ENCODE assay signal across 8 cellular contexts in the genomic region with DNA sequence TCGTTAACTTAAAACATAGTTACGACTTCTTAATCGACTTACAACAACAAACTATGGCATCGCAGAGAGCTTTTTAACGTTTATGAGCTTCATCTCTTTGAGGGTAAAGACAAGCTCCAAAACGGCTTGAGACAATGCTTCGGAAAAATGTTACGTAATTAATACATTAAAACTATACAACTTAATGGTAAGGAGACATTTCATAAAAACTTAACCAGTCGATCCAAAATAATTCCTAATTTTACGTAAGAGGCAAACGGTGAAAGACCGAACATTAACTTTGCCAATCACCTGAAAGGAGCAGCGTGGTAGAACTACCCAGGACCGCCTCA. TPM values are rescaled to one million over a fixed set of nuclear protein-coding genes. Genes with fewer than 3 reads are reported as not detected.
DNase-seq lines count a peak whose midpoint lies in the region; ATAC-seq and TF ChIP-seq lines count a peak whose summit lies in the region.

No MANE protein-coding gene starts in this region.

- no peak overlapping the region for H4K91ac ChIP-seq in IMR-90 (ENCODE audit: insufficient read depth, low read depth, low read length)

- peak overlapping the region; percentile 55; the same call in 1 of the 2 replicates for H3K23ac ChIP-seq in IMR-90 (ENCODE audit: low read depth, low read length)

- H4K8ac ChIP-seq in IMR-90 (ENCODE audit: low read depth in 2 of 2, low read length in 2 of 2) = peak overlapping the region in 1 of 2 experiments; percentile 12; a peak in 1 of 4 replicates

- no peak overlapping the region for H3K18ac ChIP-seq in IMR-90 (ENCODE audit: low read depth, low read length)

- TF ChIP-seq CTCF in AG04449 (IDR thresholded peaks at IDR 0.05; ENCODE audit: insufficient read depth, low read length, missing control alignments) = no peak
- TF ChIP-seq CTCF in IMR-90 (conservative IDR thresholded peaks at IDR 0.05; ENCODE audit: low read depth, low read length) = no peak
- TF ChIP-seq CTCF in cardiac fibroblast (IDR thresholded peaks at IDR 0.05; ENCODE audit: low read depth, low read length) = no peak

- peaks cover 50% of the 10 kb centered on the region for H4K20me1 ChIP-seq in IMR-90 (ENCODE audit: insufficient read depth, low read length)

- peak overlapping the region; percentile 27; the same call in 1 of the 2 replicates for H3K56ac ChIP-seq in IMR-90 (ENCODE audit: extremely low read depth, insufficient read depth, low read length)

- peak overlapping the region; percentile 98 for H2AFZ ChIP-seq in IMR-90 (replicated peaks; ENCODE audit: low read length, poor library complexity)

- H3K27ac ChIP-seq in IMR-90 (ENCODE audit: insufficient read depth, low read length) (peak overlapping the region; percentile 28; the same call in 1 of the 2 replicates), muscle layer of colon (ENCODE audit: low read depth, low read length) (peak overlapping the region; percentile 97)

- dilution Hi-C loops in IMR-90 (cut with HindIII; ENCODE audit: low sequenced_read_pairs, unreplicated experiment) = no loop called here

- in situ Hi-C loops in IMR-90 (cut with MboI; ENCODE audit: low sequenced_read_pairs) = no loop called here

- H2BK5ac ChIP-seq in IMR-90 (ENCODE audit: low read depth, low read length, poor library complexity, severe bottlenecking) = peak overlapping the region; percentile 41

- TF ChIP-seq RAD21 in IMR-90 (IDR thresholded peaks at IDR 0.05; ENCODE audit: low read length) = no peak

- peaks cover 10% of the 10 kb centered on the region; the same call in 1 of the 2 replicates for H3K9me1 ChIP-seq in IMR-90 (ENCODE audit: insufficient read depth, low read length)

- peak overlapping the region; percentile 80 for H3K4me2 ChIP-seq in IMR-90 (ENCODE audit: low read depth, low read length)

- H3K14ac ChIP-seq in IMR-90 (replicated peaks; ENCODE audit: low read depth, low read length) = peak overlapping the region; percentile 76

- no peak overlapping the region for H2AK5ac ChIP-seq in IMR-90 (ENCODE audit: low read depth, low read length)

- BruUV-seq in IMR-90 (replicated peaks; lab: Mats Ljungman, UMichigan) = no TSS peak

- ATAC-seq in IMR-90 (ENCODE audit: low read depth) = no peak
- ATAC-seq in HG02623 (IDR thresholded peaks at IDR 0.05; ENCODE audit: unreplicated experiment) = no peak

- DNase-seq in AG04449 (ENCODE audit: low read depth, low spot score) (no peak), IMR-90 (no peak), cardiac fibroblast (ENCODE audit: low read depth in 2 of 2) (no peak), A172 (ENCODE audit: low spot score) (no peak), midbrain (lab: John Stamatoyannopoulos, UW) (no peak)
- DNase-seq in activated CD4-positive, CD25-positive, alpha-beta regulatory T cell (lab: John Stamatoyannopoulos, UW) = no peak

- H3K9me3 ChIP-seq in IMR-90 (ENCODE audit: control insufficient read depth, insufficient read depth, low read length) (no peaks in the 10 kb centered on the region), muscle layer of colon (ENCODE audit: low read length) (no peaks in the 10 kb centered on the region)

- peak overlapping the region; percentile 88 for H3K9ac ChIP-seq in IMR-90 (ENCODE audit: low read depth, low read length)
- H3K9ac ChIP-seq in muscle layer of colon (ENCODE audit: low read length) = peak overlapping the region; percentile 98

- H2BK20ac ChIP-seq in IMR-90 (ENCODE audit: low read depth, low read length) = no peak overlapping the region

- no peak overlapping the region for H2BK15ac ChIP-seq in IMR-90 (ENCODE audit: low read depth, low read length)

- intact Hi-C loops in IMR-90 (cut with micrococcal nuclease) = loop anchor here (1.0 to 10.0 kb wide), 6 partner anchors 38 to 690 kb away; a partner anchor contains a TSS

- H3K27me3 ChIP-seq in IMR-90 (ENCODE audit: control insufficient read depth, insufficient read depth, low read length) (no peaks in the 10 kb centered on the region), muscle layer of colon (ENCODE audit: control insufficient read depth in 1 of 2, insufficient read depth in 2 of 2, low read length in 2 of 2) (no peaks in the 10 kb centered on the region)

- H3K4me1 ChIP-seq in IMR-90 (ENCODE audit: control insufficient read depth, insufficient read depth, low read length) (peaks cover 6% of the 10 kb centered on the region; the same call in 1 of the 2 replicates), muscle layer of colon (ENCODE audit: insufficient read depth, low read length) (peaks cover 56% of the 10 kb centered on the region)

- H3K36me3 ChIP-seq in IMR-90 (ENCODE audit: control insufficient read depth, insufficient read depth, low read length) (no peaks in the 10 kb centered on the region), muscle layer of colon (ENCODE audit: insufficient read depth, low read length) (no peaks in the 10 kb centered on the region)

- peaks cover 3 to 53% of the 10 kb centered on the region in 2 experiments; a peak in 3 of 4 replicates for H3K79me1 ChIP-seq in IMR-90 (ENCODE audit: low read depth in 1 of 2, low read length in 2 of 2)

- no CpG with 5 or more reads among the region's 14 CpGs for WGBS in IMR-90 (ENCODE audit: extremely low coverage in 2 of 2, insufficient read length in 1 of 2), 2 experiments

- CTCF ChIA-PET in AG04449 (lab: Yijun Ruan, JAX) = interaction anchor here (0.8 to 4.2 kb wide), 26 partner anchors 10 to 316 kb away, joined by 3 to 54 read pairs (median 7); a partner anchor contains a TSS
- CTCF ChIA-PET in IMR-90 (lab: Yijun Ruan, JAX) = interaction anchor here (0.5 to 1.8 kb wide), 12 partner anchors 9 to 679 kb away, joined by 3 to 7 read pairs (median 4); no protein-coding TSS in a partner anchor

- H4K5ac ChIP-seq in IMR-90 (ENCODE audit: low read depth, low read length) = no peak overlapping the region

- no peak for TF ChIP-seq POLR2A in IMR-90 (IDR thresholded peaks at IDR 0.05; ENCODE audit: low read depth, low read length)

- H3K4me3 ChIP-seq in AG04449 (ENCODE audit: low read depth, low read length) (peak overlapping the region; percentile 90), IMR-90 (ENCODE audit: insufficient read depth, low read depth, low read length) (peak overlapping the region; percentile 82), cardiac fibroblast (replicated peaks in 1 of 2; ENCODE audit: low read depth in 2 of 2, low read length in 2 of 2) (peak overlapping the region; percentile 80 to 97), muscle layer of colon (ENCODE audit: low read depth in 1 of 2, low read length in 2 of 2) (peak overlapping the region in 1 of 2 donors; percentile 96)

- POLR2A ChIA-PET in AG04449 (lab: Yijun Ruan, JAX) = interaction anchor here (0.5 to 0.6 kb wide), 2 partner anchors 229 to 312 kb away, joined by 3 read pairs; a partner anchor contains a TSS
- POLR2A ChIA-PET in IMR-90 (lab: Charles Lee; ENCODE audit: unreplicated experiment) = no interaction called here

- peak overlapping the region; percentile 76 for H3K4ac ChIP-seq in IMR-90 (ENCODE audit: low read depth, low read length)

- no peak overlapping the region for H2BK120ac ChIP-seq in IMR-90 (ENCODE audit: low read depth, low read length)

- H2AK9ac ChIP-seq in IMR-90 (replicated peaks; ENCODE audit: low read depth, low read length, poor library complexity) = peak overlapping the region; percentile 96

TF ChIP-seq in IMR-90, 13 proteins besides CTCF, POLR2A, EP300 and RAD21 (continues in another document):
- TF ChIP-seq, protein P1, sequence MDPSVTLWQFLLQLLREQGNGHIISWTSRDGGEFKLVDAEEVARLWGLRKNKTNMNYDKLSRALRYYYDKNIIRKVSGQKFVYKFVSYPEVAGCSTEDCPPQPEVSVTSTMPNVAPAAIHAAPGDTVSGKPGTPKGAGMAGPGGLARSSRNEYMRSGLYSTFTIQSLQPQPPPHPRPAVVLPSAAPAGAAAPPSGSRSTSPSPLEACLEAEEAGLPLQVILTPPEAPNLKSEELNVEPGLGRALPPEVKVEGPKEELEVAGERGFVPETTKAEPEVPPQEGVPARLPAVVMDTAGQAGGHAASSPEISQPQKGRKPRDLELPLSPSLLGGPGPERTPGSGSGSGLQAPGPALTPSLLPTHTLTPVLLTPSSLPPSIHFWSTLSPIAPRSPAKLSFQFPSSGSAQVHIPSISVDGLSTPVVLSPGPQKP (IDR thresholded peaks at IDR 0.05; ENCODE audit: borderline replicate concordance, low read depth, low read length) = no peak
- TF ChIP-seq BHLHE40 (IDR thresholded peaks at IDR 0.05; ENCODE audit: low read depth, low read length) (no peak), RCOR1 (IDR thresholded peaks at IDR 0.05; ENCODE audit: insufficient replicate concordance, low read length) (no peak), RFX5 (IDR thresholded peaks at IDR 0.05; ENCODE audit: low read depth, low read length) (no peak), CHD1 (IDR thresholded peaks at IDR 0.05; ENCODE audit: low read depth, low read length) (no peak), MXI1 (IDR thresholded peaks at IDR 0.05; ENCODE audit: borderline replicate concordance, low read depth, low read length) (no peak), MAZ (IDR thresholded peaks at IDR 0.05; ENCODE audit: borderline replicate concordance, low read depth, low read length) (no peak), SMC3 (IDR thresholded peaks at IDR 0.05; ENCODE audit: low read depth, low read length) (no peak), NFE2L2 (IDR thresholded peaks at IDR 0.05; ENCODE audit: low read depth, low read length) (no peak), CEBPB (IDR thresholded peaks at IDR 0.05; ENCODE audit: low read depth, low read length) (no peak; the same call in 1 of the 2 replicates)

RNA-seq across cellular contexts. Expression of a gene that starts 1.1 kb away (rescaled TPM):
- 115 and 125 TPM in 2 replicates for total RNA-seq in IMR-90 (2012; rRNA removed)
- polyA plus RNA-seq in IMR-90 (2012; rRNA removed) = 30.5 and 42.4 TPM in 2 replicates
- 36.4 and 55.0 TPM in 2 replicates for polyA plus RNA-seq in IMR-90 (2012; cell fraction: cytosol; rRNA removed)
- 22.5 and 26.1 TPM in 2 replicates for polyA plus RNA-seq in IMR-90 (2012; cell fraction: nucleus; rRNA removed; ENCODE audit: low replicate concordance)
- 217 and 234 TPM in 2 replicates for total RNA-seq in A172 (2014; rRNA removed; shearing (Covaris generic))

RNA-seq across cellular contexts. Expression of a gene that starts 1.9 kb away (rescaled TPM):
- 84.4 and 98.0 TPM in 2 replicates for total RNA-seq in IMR-90 (2012; rRNA removed)
- 12.1 and 15.1 TPM in 2 replicates for polyA plus RNA-seq in IMR-90 (2012; rRNA removed)
- 5.3 and 6.9 TPM in 2 replicates for polyA plus RNA-seq in IMR-90 (2012; cell fraction: cytosol; rRNA removed)
- polyA plus RNA-seq in IMR-90 (2012; cell fraction: nucleus; rRNA removed; ENCODE audit: low replicate concordance) = 2.6 and 12.8 TPM in 2 replicates
- total RNA-seq in A172 (2014; rRNA removed; shearing (Covaris generic)) = 109 and 111 TPM in 2 replicates

RNA-seq across cellular contexts. Expression of a gene that starts 48.5 kb away (rescaled TPM):
- total RNA-seq in IMR-90 (2012; rRNA removed) = 5.2 and 6.1 TPM in 2 replicates
- polyA plus RNA-seq in IMR-90 (2012; rRNA removed) = 2.8 and 3.0 TPM in 2 replicates
- 0.74 and 0.76 TPM in 2 replicates for polyA plus RNA-seq in IMR-90 (2012; cell fraction: cytosol; rRNA removed)
- polyA plus RNA-seq in IMR-90 (2012; cell fraction: nucleus; rRNA removed; ENCODE audit: low replicate concordance) = 0.59 and 3.7 TPM in 2 replicates
- 6.6 TPM in 2 replicates for total RNA-seq in A172 (2014; rRNA removed; shearing (Covaris generic))
